Comparison of ENCODE assay signal across 16 cellular contexts in genomic region chr12:132173135-132174014, GRCh38. TPM values are rescaled to one million over a fixed set of nuclear protein-coding genes. Genes with fewer than 3 reads are reported as not detected.
DNase-seq lines count a peak whose midpoint lies in the region; ATAC-seq and TF ChIP-seq lines count a peak whose summit lies in the region.
"Had no signal": no experiment of that assay in that cellular context is flagged by ENCODE, and none has a peak within 500 bp of the region (broad histone marks: within the 10 kb centered on the region; RNA-seq: fewer than 3 reads in every experiment).

No MANE protein-coding gene starts in this region.

- H3K27ac ChIP-seq in HL-60 (replicated peaks) (no peak overlapping the region), RWPE1 (no peak overlapping the region)
- H3K27ac ChIP-seq: lower lobe of right lung, testis had no signal

- POLR2A ChIA-PET in naive thymus-derived CD8-positive, alpha-beta T cell (lab: Charles Lee), result interaction anchor here (1.5 to 3.4 kb wide), 2 partner anchors 11 to 15 kb away, joined by 5 to 19 read pairs; no protein-coding TSS in a partner anchor
- POLR2A ChIA-PET in RWPE1 (lab: Yijun Ruan, JAX; ENCODE audit: low non-redundant PET), result no interaction called here

- H3K4me3 ChIP-seq in HL-60 (replicated peaks; ENCODE audit: insufficient read depth, low read length), result no peak overlapping the region
- H3K4me3 ChIP-seq: lower lobe of right lung, testis had no signal

- H3K4me1 Mint-ChIP-seq in activated T-cell treated with anti-CD3 and anti-CD28 coated beads, Interleukin-2, amount 50 U/mL, for 4 hours (ENCODE audit: low read depth), result peaks cover 21% of the 10 kb centered on the region
- peaks cover 11% of the 10 kb centered on the region for H3K4me1 Mint-ChIP-seq in activated T-helper 1 cell treated with anti-CD3 and anti-CD28 coated beads, Interleukin-12 subunit alpha, Interleukin-12 subunit beta, Interleukin-2, Interleukin-4 antibody, amounts not matched to agents 30 ng/mL and 10 ng/mL and 1 ng/mL, durations not matched to agents 14 hours and 24 hours and 36 hours (ENCODE audit: low read depth)
- H3K4me1 Mint-ChIP-seq in naive thymus-derived CD8-positive, alpha-beta T cell, result peaks cover 14 to 24% (median 22%) of the 10 kb centered on the region in 4 donors

- peak overlapping the region; percentile 24 for H3K4me3 Mint-ChIP-seq in activated T-cell treated with anti-CD3 and anti-CD28 coated beads, Interleukin-2, amount 50 U/mL, for 4 hours
- H3K4me3 Mint-ChIP-seq in activated T-helper 1 cell treated with anti-CD3 and anti-CD28 coated beads, Interleukin-12 subunit alpha, Interleukin-12 subunit beta, Interleukin-2, Interleukin-4 antibody, amounts not matched to agents 30 ng/mL and 10 ng/mL and 1 ng/mL, durations not matched to agents 14 hours and 24 hours and 36 hours, result peak overlapping the region; percentile 26
- peak overlapping the region in 8 of 10 donors; percentile 6 to 80 (median 61) for H3K4me3 Mint-ChIP-seq in naive thymus-derived CD8-positive, alpha-beta T cell
- H3K4me3 Mint-ChIP-seq: dendritic cell treated with granulocyte-macrophage colony-stimulating factor and Interleukin-4, amounts not matched to agents 40 ng/mL and 50 ng/mL, for 4 days had no signal

- peaks cover 7% of the 10 kb centered on the region for H3K27me3 Mint-ChIP-seq in activated T-cell treated with anti-CD3 and anti-CD28 coated beads, Interleukin-2, amount 50 U/mL, for 4 hours (ENCODE audit: low read depth)
- H3K27me3 Mint-ChIP-seq in activated T-helper 1 cell treated with anti-CD3 and anti-CD28 coated beads, Interleukin-12 subunit alpha, Interleukin-12 subunit beta, Interleukin-2, Interleukin-4 antibody, amounts not matched to agents 30 ng/mL and 10 ng/mL and 1 ng/mL, durations not matched to agents 14 hours and 24 hours and 36 hours (ENCODE audit: insufficient read depth), result peaks cover 3% of the 10 kb centered on the region
- peaks cover 0 to 25% (median 3%) of the 10 kb centered on the region in 5 donors for H3K27me3 Mint-ChIP-seq in naive thymus-derived CD8-positive, alpha-beta T cell

- no peaks in the 10 kb centered on the region for H3K36me3 Mint-ChIP-seq in activated T-cell treated with anti-CD3 and anti-CD28 coated beads, Interleukin-2, amount 50 U/mL, for 4 hours (ENCODE audit: insufficient read depth)
- H3K36me3 Mint-ChIP-seq in activated T-helper 1 cell treated with anti-CD3 and anti-CD28 coated beads, Interleukin-12 subunit alpha, Interleukin-12 subunit beta, Interleukin-2, Interleukin-4 antibody, amounts not matched to agents 30 ng/mL and 10 ng/mL and 1 ng/mL, durations not matched to agents 14 hours and 24 hours and 36 hours (ENCODE audit: low read depth), result no peaks in the 10 kb centered on the region
- H3K36me3 Mint-ChIP-seq in naive thymus-derived CD8-positive, alpha-beta T cell, result no peaks in the 10 kb centered on the region

- intact Hi-C loops in activated T-helper 1 cell treated with anti-CD3 and anti-CD28 coated beads, Interleukin-12 subunit alpha, Interleukin-12 subunit beta, Interleukin-2, Interleukin-4 antibody, amounts not matched to agents 30 ng/mL and 10 ng/mL and 1 ng/mL, durations not matched to agents 14 hours and 24 hours and 36 hours (cut with micrococcal nuclease), result no loop called here

- no peaks in the 10 kb centered on the region for H3K9me3 Mint-ChIP-seq in activated T-cell treated with anti-CD3 and anti-CD28 coated beads, Interleukin-2, amount 50 U/mL, for 4 hours
- no peaks in the 10 kb centered on the region for H3K9me3 Mint-ChIP-seq in activated T-helper 1 cell treated with anti-CD3 and anti-CD28 coated beads, Interleukin-12 subunit alpha, Interleukin-12 subunit beta, Interleukin-2, Interleukin-4 antibody, amounts not matched to agents 30 ng/mL and 10 ng/mL and 1 ng/mL, durations not matched to agents 14 hours and 24 hours and 36 hours
- no peaks in the 10 kb centered on the region for H3K9me3 Mint-ChIP-seq in naive thymus-derived CD8-positive, alpha-beta T cell
- H3K9me3 Mint-ChIP-seq: dendritic cell treated with granulocyte-macrophage colony-stimulating factor and Interleukin-4, amounts not matched to agents 40 ng/mL and 50 ng/mL, for 4 days had no signal

- DNase-seq in activated T-cell treated with anti-CD3 and anti-CD28 coated beads, Interleukin-2, amount 50 U/mL, for 4 hours, result no peak
- DNase-seq in activated T-cell treated with anti-CD3 and anti-CD28 coated beads, Interleukin-2, amount 50 U/mL, for 1 hour, result no peak
- DNase-seq in HL-60 (ENCODE audit: low read depth in 1 of 2, low spot score in 1 of 2) (peak; percentile 35 to 69), RWPE1 (ENCODE audit: low spot score) (no peak), GM03348 (ENCODE audit: low spot score) (no peak)
- DNase-seq in activated T-helper 1 cell treated with anti-CD3 and anti-CD28 coated beads, Interleukin-12 subunit alpha, Interleukin-12 subunit beta, Interleukin-2, Interleukin-4 antibody, amounts not matched to agents 30 ng/mL and 10 ng/mL and 1 ng/mL, durations not matched to agents 14 hours and 24 hours and 36 hours (ENCODE audit: low spot score), result no peak
- peak in 2 of 10 donors; percentile 12 to 68 for DNase-seq in naive thymus-derived CD8-positive, alpha-beta T cell
- no peak for DNase-seq in stimulated activated CD4-positive, alpha-beta T cell treated with anti-CD3 and anti-CD28 coated beads, Interleukin-12 subunit alpha, Interleukin-12 subunit beta, amount 100 ng/mL, for 4 hours
- DNase-seq: activated CD8-positive, alpha-beta memory T cell treated with anti-CD3 and anti-CD28 coated beads, Interleukin-2, amount 50 U/mL, for 4 hours; Caco-2; lower lobe of right lung; NCI-H2081; NCI-H748 treated with DMSO at 0.1 percent for 48 hours; PC-3; testis had no signal

- no peak for ATAC-seq in activated T-cell treated with anti-CD3 and anti-CD28 coated beads, Interleukin-2, amount 50 U/mL, for 4 hours
- ATAC-seq in naive thymus-derived CD8-positive, alpha-beta T cell, result peak; percentile 77 to 78
- ATAC-seq: lower lobe of right lung, PC-3 had no signal

- CTCF ChIA-PET in RWPE1 (lab: Yijun Ruan, JAX), result interaction anchor here (0.6 kb wide), 1 partner anchor 183 kb away, joined by 5 read pairs; no protein-coding TSS in a partner anchor

- TF ChIP-seq CTCF in HL-60 (IDR thresholded peaks at IDR 0.05; ENCODE audit: insufficient read depth, low read length), result no peak
- TF ChIP-seq CTCF in RWPE1 (conservative IDR thresholded peaks at IDR 0.05; ENCODE audit: low read depth), result no peak

- H3K27ac Mint-ChIP-seq in activated T-helper 1 cell treated with anti-CD3 and anti-CD28 coated beads, Interleukin-12 subunit alpha, Interleukin-12 subunit beta, Interleukin-2, Interleukin-4 antibody, amounts not matched to agents 30 ng/mL and 10 ng/mL and 1 ng/mL, durations not matched to agents 14 hours and 24 hours and 36 hours, result no peak overlapping the region
- H3K27ac Mint-ChIP-seq in naive thymus-derived CD8-positive, alpha-beta T cell, result peak overlapping the region in 2 of 10 donors; percentile 18 to 62
- H3K27ac Mint-ChIP-seq: dendritic cell treated with granulocyte-macrophage colony-stimulating factor and Interleukin-4, amounts not matched to agents 40 ng/mL and 50 ng/mL, for 4 days had no signal

- peaks cover 3% of the 10 kb centered on the region for H3K27me3 ChIP-seq in HL-60 (ENCODE audit: insufficient read depth, poor library complexity, severe bottlenecking)
- H3K27me3 ChIP-seq: testis had no signal

RNA-seq across cellular contexts. Expression of gene NOC4L, which starts 29.1 kb away (rescaled TPM):
- 10 to 100 TPM; 85.3 to 92.5 (median 89.0) TPM for total RNA-seq in activated T-cell treated with anti-CD3 and anti-CD28 coated beads, Interleukin-2, amount 50 U/mL, for 4 hours
- 49.5 and 51.3 TPM in 2 replicates for total RNA-seq in activated T-helper 1 cell treated with anti-CD3 and anti-CD28 coated beads, Interleukin-12 subunit alpha, Interleukin-12 subunit beta, Interleukin-2, Interleukin-4 antibody, amounts not matched to agents 30 ng/mL and 10 ng/mL and 1 ng/mL, durations not matched to agents 14 hours and 24 hours and 36 hours
- total RNA-seq in naive thymus-derived CD8-positive, alpha-beta T cell, result 10 to 100 TPM; 21.8 to 23.5 TPM
- polyA plus RNA-seq in naive thymus-derived CD8-positive, alpha-beta T cell, result 10 to 100 TPM; 20.0 to 31.2 (median 23.7) TPM

RNA-seq across cellular contexts. Expression of gene DDX51, which starts 29.3 kb away (rescaled TPM):
- total RNA-seq in activated T-cell treated with anti-CD3 and anti-CD28 coated beads, Interleukin-2, amount 50 U/mL, for 4 hours, result 10 to 100 TPM; 71.4 to 83.5 (median 72.8) TPM
- 48.8 and 55.0 TPM in 2 replicates for total RNA-seq in activated T-helper 1 cell treated with anti-CD3 and anti-CD28 coated beads, Interleukin-12 subunit alpha, Interleukin-12 subunit beta, Interleukin-2, Interleukin-4 antibody, amounts not matched to agents 30 ng/mL and 10 ng/mL and 1 ng/mL, durations not matched to agents 14 hours and 24 hours and 36 hours
- total RNA-seq in naive thymus-derived CD8-positive, alpha-beta T cell, result 10 to 100 TPM; 55.7 to 57.9 TPM
- polyA plus RNA-seq in naive thymus-derived CD8-positive, alpha-beta T cell, result 10 to 100 TPM in 1 of 3 donors, 1 to 10 TPM in 2; 7.4 to 20.9 (median 7.8) TPM

Comparison
In these comparisons a context has a peak if more than half of its experiments do, and no peak if none do; other contexts are left out.
1. ATAC-seq: peak in naive thymus-derived CD8-positive, alpha-beta T cell (2 of 2); none in activated T-cell treated with anti-CD3 and anti-CD28 coated beads, Interleukin-2, amount 50 U/mL, for 4 hours (0 of 2).
2. DNase-seq: peak in HL-60 (2 of 2); none in activated T-cell treated with anti-CD3 and anti-CD28 coated beads, Interleukin-2, amount 50 U/mL, for 4 hours (single experiment), activated T-cell treated with anti-CD3 and anti-CD28 coated beads, Interleukin-2, amount 50 U/mL, for 1 hour (single experiment), activated T-helper 1 cell treated with anti-CD3 and anti-CD28 coated beads, Interleukin-12 subunit alpha, Interleukin-12 subunit beta, Interleukin-2, Interleukin-4 antibody, amounts not matched to agents 30 ng/mL and 10 ng/mL and 1 ng/mL, durations not matched to agents 14 hours and 24 hours and 36 hours (single experiment), RWPE1 (single experiment), stimulated activated CD4-positive, alpha-beta T cell treated with anti-CD3 and anti-CD28 coated beads, Interleukin-12 subunit alpha, Interleukin-12 subunit beta, amount 100 ng/mL, for 4 hours (single experiment) and GM03348 (single experiment).
3. Peak in every context shown above with its lines, with median percentiles within 50 percentile points of each other: H3K4me3 Mint-ChIP-seq.